18 cellular contexts compared by ENCODE assay signal in the genomic region with DNA sequence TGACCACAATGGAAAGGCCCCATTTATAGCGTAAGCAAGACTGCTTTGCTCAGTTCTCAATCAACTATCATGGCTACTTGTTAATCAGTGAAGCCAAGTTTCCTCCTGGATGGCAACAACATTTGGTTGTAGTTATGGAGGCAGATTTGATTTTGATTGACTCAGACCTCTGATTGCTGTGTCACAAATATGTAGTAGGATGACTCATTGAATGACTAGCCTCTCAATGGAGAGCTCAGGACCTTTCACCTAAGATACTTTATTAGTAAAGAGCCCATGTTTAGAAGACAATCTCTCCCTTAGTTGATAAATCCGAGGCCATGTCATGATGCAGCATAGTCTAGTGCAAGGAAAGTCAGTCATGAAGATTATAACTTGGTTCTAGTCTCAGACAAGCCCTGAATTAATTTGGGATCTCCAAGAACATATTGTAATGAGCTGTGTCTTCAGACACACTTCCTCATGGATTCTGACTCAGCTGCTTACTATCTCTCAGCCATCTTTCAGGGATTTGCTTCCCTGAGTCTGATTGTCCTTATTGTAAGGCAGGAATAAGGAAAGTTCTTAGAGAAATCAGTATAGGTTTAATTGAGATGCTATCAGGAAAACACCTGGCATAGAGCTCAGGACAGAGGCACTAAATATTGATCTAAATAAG.
"Had no signal": no experiment of that assay in that cellular context is flagged by ENCODE, and none has a peak within 500 bp of the region (broad histone marks: within the 10 kb centered on the region; RNA-seq: fewer than 3 reads in every experiment).

No MANE protein-coding gene starts in this region.

- H3K9me3 ChIP-seq: right lobe of liver had no signal

- H3K27ac ChIP-seq: coronary artery, epithelial cell of prostate, heart left ventricle, right lobe of liver, spleen had no signal

- DNase-seq: activated CD4-positive, alpha-beta T cell treated with anti-CD3 and anti-CD28 coated beads, Interleukin-2, amount 10 ng/mL, durations not matched to agents 24 days and 14 days; activated naive CD4-positive, alpha-beta T cell treated with anti-CD3 and anti-CD28 coated beads for 36 hours; activated T-cell treated with anti-CD3 and anti-CD28 coated beads for 4 hours; caudate nucleus; effector CD8-positive, alpha-beta T cell; heart left ventricle; occipital lobe; right lobe of liver; spleen; stimulated activated CD4-positive, alpha-beta T cell treated with anti-CD3 and anti-CD28 coated beads, Interleukin-1b, Interleukin-23, amount 100 ng/mL, for 48 hours; stimulated activated naive B cell treated with anti-CD40 and anti-IgM and Interleukin-4, amounts not matched to agents 10 μg/mL and 1 μg/mL and 100 μg/mL, for 72 hours; substantia nigra; T-cell; trophoblast cell had no signal

- H3K4me1 ChIP-seq: heart left ventricle, right lobe of liver, spleen had no signal

- ATAC-seq: activated T-helper 17 cell treated with anti-CD3 and anti-CD28 coated beads, Interleukin-2, amount 50 U/mL, for 72 hours; heart left ventricle; left lobe of liver; right lobe of liver; stimulated activated naive B cell treated with anti-CD40 and anti-IgM and Interleukin-4, amounts not matched to agents 10 μg/mL and 1 μg/mL and 100 μg/mL, for 72 hours; T-cell had no signal

- H3K36me3 ChIP-seq: heart left ventricle, right lobe of liver, spleen had no signal

- H3K4me3 ChIP-seq: coronary artery, heart left ventricle, right lobe of liver, spleen had no signal

- H3K27me3 ChIP-seq: heart left ventricle, right lobe of liver, spleen had no signal
